23 cellular contexts compared by ENCODE assay signal in genomic region chr9:6212722-6213375, GRCh38. TPM values are rescaled to one million over a fixed set of nuclear protein-coding genes. Genes with fewer than 3 reads are reported as not detected.
"Had no signal": no experiment of that assay in that cellular context is flagged by ENCODE, and none has a peak within 500 bp of the region (broad histone marks: within the 10 kb centered on the region; RNA-seq: fewer than 3 reads in every experiment).

No MANE protein-coding gene starts in this region.

- H3K4me1 Mint-ChIP-seq: activated B cell treated with CpG ODN at 0.5 μM for 24 hours; activated CD4-positive, alpha-beta memory T cell treated with anti-CD3 and anti-CD28 coated beads, Interleukin-2, amount 10 ng/mL, durations not matched to agents 7 days and 5 days; activated CD8-positive, alpha-beta memory T cell treated with anti-CD3 and anti-CD28 coated beads, Interleukin-2, amount 10 ng/mL, durations not matched to agents 7 days and 5 days; activated naive CD8-positive, alpha-beta T cell treated with anti-CD3 and anti-CD28 coated beads, Interleukin-2, amount 10 ng/mL, durations not matched to agents 7 days and 5 days; activated T-helper 17 cell treated with anti-CD3 and anti-CD28 coated beads, Interleukin-2, amount 50 U/mL, for 72 hours; memory B cell had no signal

- H3K4me3 ChIP-seq: left ventricle myocardium inferior had no signal

- H3K36me3 Mint-ChIP-seq: activated CD8-positive, alpha-beta memory T cell treated with anti-CD3 and anti-CD28 coated beads, Interleukin-2, amount 10 ng/mL, durations not matched to agents 7 days and 5 days; activated naive CD8-positive, alpha-beta T cell treated with anti-CD3 and anti-CD28 coated beads, Interleukin-2, amount 10 ng/mL, durations not matched to agents 7 days and 5 days; memory B cell had no signal

- H3K4me3 Mint-ChIP-seq: activated B cell treated with CpG ODN at 0.5 μM for 24 hours; activated CD4-positive, alpha-beta memory T cell treated with anti-CD3 and anti-CD28 coated beads, Interleukin-2, amount 10 ng/mL, durations not matched to agents 7 days and 5 days; activated CD8-positive, alpha-beta memory T cell treated with anti-CD3 and anti-CD28 coated beads, Interleukin-2, amount 10 ng/mL, durations not matched to agents 7 days and 5 days; activated naive CD8-positive, alpha-beta T cell treated with anti-CD3 and anti-CD28 coated beads, Interleukin-2, amount 10 ng/mL, durations not matched to agents 7 days and 5 days; activated T-helper 17 cell treated with anti-CD3 and anti-CD28 coated beads, Interleukin-2, amount 50 U/mL, for 72 hours; memory B cell; T-helper 2 cell treated with Interferon-gamma antibody and Interleukin-4, amounts not matched to agents 5 μg/mL and 100 μg/mL, for 36 hours had no signal

- H3K27me3 ChIP-seq: brain microvascular endothelial cell had no signal

- DNase-seq: activated B cell treated with CpG ODN at 0.5 μM for 24 hours; activated CD4-positive, alpha-beta memory T cell treated with anti-CD3 and anti-CD28 coated beads, Interleukin-2, amount 10 ng/mL, durations not matched to agents 7 days and 5 days; activated CD4-positive, alpha-beta T cell treated with anti-CD3 and anti-CD28 coated beads for 4 hours; activated CD8-positive, alpha-beta memory T cell treated with anti-CD3 and anti-CD28 coated beads, Interleukin-2, amount 10 ng/mL, durations not matched to agents 7 days and 5 days; activated naive CD4-positive, alpha-beta T cell; activated naive CD8-positive, alpha-beta T cell treated with anti-CD3 and anti-CD28 coated beads, Interleukin-2, amount 10 ng/mL, durations not matched to agents 7 days and 5 days; activated T-cell treated with anti-CD3 and anti-CD28 coated beads, Interleukin-2, amount 50 U/mL, for 1 hour; anterior cingulate cortex; brain microvascular endothelial cell; cortex of kidney; foreskin melanocyte; head of caudate nucleus; left ventricle myocardium inferior; occipital lobe; retina; stimulated activated CD4-positive, alpha-beta T cell treated with anti-CD3 and anti-CD28 coated beads, Interleukin-12 subunit alpha, Interleukin-12 subunit beta, amount 100 ng/mL, for 4 hours; stimulated activated CD4-positive, alpha-beta T cell treated with anti-CD3 and anti-CD28 coated beads, Interleukin-1b, Interleukin-23, amount 100 ng/mL, for 48 hours; stimulated activated CD8-positive, alpha-beta memory T cell treated with anti-CD3 and anti-CD28 coated beads, Interleukin-4, amount 100 ng/mL, for 48 hours; stimulated activated naive CD4-positive, alpha-beta T cell had no signal

- H3K36me3 ChIP-seq: brain microvascular endothelial cell, left ventricle myocardium inferior had no signal

- H3K27ac Mint-ChIP-seq: activated B cell treated with CpG ODN at 0.5 μM for 24 hours; activated CD4-positive, alpha-beta memory T cell treated with anti-CD3 and anti-CD28 coated beads, Interleukin-2, amount 10 ng/mL, durations not matched to agents 7 days and 5 days; activated CD8-positive, alpha-beta memory T cell treated with anti-CD3 and anti-CD28 coated beads, Interleukin-2, amount 10 ng/mL, durations not matched to agents 7 days and 5 days; activated naive CD8-positive, alpha-beta T cell treated with anti-CD3 and anti-CD28 coated beads, Interleukin-2, amount 10 ng/mL, durations not matched to agents 7 days and 5 days; activated T-helper 17 cell treated with anti-CD3 and anti-CD28 coated beads, Interleukin-2, amount 50 U/mL, for 72 hours; memory B cell; T-helper 2 cell treated with Interferon-gamma antibody and Interleukin-4, amounts not matched to agents 5 μg/mL and 100 μg/mL, for 36 hours had no signal

RNA-seq across cellular contexts. Expression of gene IL33, which starts 2.8 kb away (rescaled TPM):
- total RNA-seq: activated B cell treated with CpG ODN at 0.5 μM for 24 hours; activated CD4-positive, alpha-beta memory T cell treated with anti-CD3 and anti-CD28 coated beads, Interleukin-2, amount 10 ng/mL, durations not matched to agents 7 days and 5 days; activated CD8-positive, alpha-beta memory T cell treated with anti-CD3 and anti-CD28 coated beads, Interleukin-2, amount 10 ng/mL, durations not matched to agents 7 days and 5 days; activated naive CD8-positive, alpha-beta T cell treated with anti-CD3 and anti-CD28 coated beads, Interleukin-2, amount 10 ng/mL, durations not matched to agents 7 days and 5 days; activated T-helper 17 cell treated with anti-CD3 and anti-CD28 coated beads, Interleukin-2, amount 50 U/mL, for 72 hours; mononuclear cell had no signal
